1 cellular context compared by ENCODE assay signal in genomic region chr5:125134216-125135081, GRCh38.
TF ChIP-seq lines count a peak whose summit lies in the region.

No MANE protein-coding gene starts in this region.

TF ChIP-seq in SK-N-SH, 30 proteins besides CTCF, POLR2A, EP300 and RAD21 (continued from another document):
- TF ChIP-seq ZBTB33 (IDR thresholded peaks at IDR 0.05; ENCODE audit: borderline replicate concordance, low read depth), result no peak
- TF ChIP-seq FOXJ3 (CRISPR knock-in tag; IDR thresholded peaks at IDR 0.05), result no peak
- TF ChIP-seq TEAD4 (IDR thresholded peaks at IDR 0.05; ENCODE audit: borderline replicate concordance, insufficient read depth), result peak; percentile 50; the same call in 1 of the 2 replicates
- TF ChIP-seq NFIC (IDR thresholded peaks at IDR 0.05; ENCODE audit: borderline replicate concordance), result no peak
- TF ChIP-seq FOXM1 (IDR thresholded peaks at IDR 0.05; ENCODE audit: low read depth), result no peak
- no peak for TF ChIP-seq RCOR1 (IDR thresholded peaks at IDR 0.05; ENCODE audit: low read length)
- TF ChIP-seq GABPA (IDR thresholded peaks at IDR 0.05; ENCODE audit: low read depth), result no peak
- TF ChIP-seq RXRA (IDR thresholded peaks at IDR 0.05; ENCODE audit: borderline replicate concordance, low read depth), result no peak
- TF ChIP-seq REST (IDR thresholded peaks at IDR 0.05; ENCODE audit: low read depth, low read length), result no peak
- no peak for TF ChIP-seq YY1 (IDR thresholded peaks at IDR 0.05; ENCODE audit: low read depth)
- peak; percentile 63; the same call in 1 of the 2 replicates for TF ChIP-seq MEF2A (IDR thresholded peaks at IDR 0.05; ENCODE audit: borderline replicate concordance, low read depth)
- TF ChIP-seq NRF1 (IDR thresholded peaks at IDR 0.05; ENCODE audit: low read depth, low read length), result no peak
